21 cellular contexts compared by ENCODE assay signal in the genomic region with DNA sequence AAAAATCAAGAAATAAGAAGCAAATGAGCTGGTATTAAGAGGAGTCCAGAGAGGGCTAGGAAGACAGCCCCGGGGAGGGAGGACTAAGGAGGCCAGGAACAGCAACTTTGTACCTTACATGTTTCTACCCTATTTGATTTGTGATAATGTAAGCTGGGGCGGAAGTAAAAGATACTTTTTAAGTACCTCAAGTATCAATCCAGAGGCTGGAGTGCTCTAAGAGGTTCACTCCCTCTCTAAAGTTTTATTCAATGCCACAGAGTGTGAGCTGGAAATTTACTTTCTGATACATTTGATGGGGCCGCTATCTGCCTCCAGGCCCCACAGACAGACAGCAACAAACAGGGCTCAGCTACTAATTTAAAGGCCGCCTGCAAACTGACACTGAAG. TPM values are rescaled to one million over a fixed set of nuclear protein-coding genes. Genes with fewer than 3 reads are reported as not detected.
DNase-seq lines count a peak whose midpoint lies in the region; ATAC-seq and TF ChIP-seq lines count a peak whose summit lies in the region.
"Had no signal": no experiment of that assay in that cellular context is flagged by ENCODE, and none has a peak within 500 bp of the region (broad histone marks: within the 10 kb centered on the region; RNA-seq: fewer than 3 reads in every experiment).

No MANE protein-coding gene starts in this region.

- peaks cover 100% of the 10 kb centered on the region for H3K79me2 ChIP-seq in GM23248 (ENCODE audit: insufficient read depth)

- no peaks in the 10 kb centered on the region for H3K9me3 Mint-ChIP-seq in T-helper 2 cell treated with Interferon-gamma antibody and Interleukin-4, amounts not matched to agents 5 μg/mL and 100 μg/mL, for 36 hours
- H3K9me3 Mint-ChIP-seq in central memory CD8-positive, alpha-beta T cell = no peaks in the 10 kb centered on the region
- H3K9me3 Mint-ChIP-seq in progenitor cell of endocrine pancreas (ENCODE audit: low read depth) = no peaks in the 10 kb centered on the region
- H3K9me3 Mint-ChIP-seq: immature natural killer cell; stimulated activated memory B cell treated with anti-CD40 and anti-IgM and Interleukin-4, amounts not matched to agents 10 μg/mL and 1 μg/mL and 100 μg/mL, for 72 hours had no signal

- H2BK15ac ChIP-seq in mesenchymal stem cell (ENCODE audit: low read depth, poor library complexity, severe bottlenecking) = no peak overlapping the region

- no peaks in the 10 kb centered on the region for H4K20me1 ChIP-seq in GM23248 (ENCODE audit: insufficient read depth)

- H3F3A ChIP-seq in GM23248 (ENCODE audit: insufficient read depth) = peaks cover 15% of the 10 kb centered on the region

- peaks cover 5% of the 10 kb centered on the region; the same call in 1 of the 2 replicates for H3K36me3 ChIP-seq in GM23248 (ENCODE audit: low read depth)
- peaks cover 39 to 40% of the 10 kb centered on the region in 2 experiments for H3K36me3 ChIP-seq in mesenchymal stem cell (ENCODE audit: control insufficient read depth in 1 of 2, insufficient read depth in 2 of 2, low read depth in 1 of 2, low read length in 2 of 2)

- no peak overlapping the region for H3K18ac ChIP-seq in mesenchymal stem cell (ENCODE audit: low read depth in 1 of 2, low read length in 2 of 2)

- no peak overlapping the region for H4K8ac ChIP-seq in mesenchymal stem cell (ENCODE audit: low read length)

- peaks cover 34% of the 10 kb centered on the region for H3K79me1 ChIP-seq in mesenchymal stem cell (replicated peaks; ENCODE audit: low read length, poor library complexity, severe bottlenecking)

- 83 to 87% methylated on average over 4 of the region's 4 CpGs for WGBS in GM23248 (ENCODE audit: low coverage in 1 of 2, low lambda C conversion rate in 2 of 2, missing lambda C conversion rate in 2 of 2), 2 experiments
- WGBS in mesenchymal stem cell = 100% methylated on average over 3 of the region's 4 CpGs

- H3K4me3 ChIP-seq in GM23248 = no peak overlapping the region
- no peak overlapping the region for H3K4me3 ChIP-seq in mesenchymal stem cell (ENCODE audit: insufficient read depth in 1 of 2, low read depth in 1 of 2, low read length in 2 of 2)
- H3K4me3 ChIP-seq: heart right ventricle, K562, tibial nerve had no signal

- no peak for TF ChIP-seq CTCF in progenitor cell of endocrine pancreas (IDR thresholded peaks at IDR 0.05; ENCODE audit: unreplicated experiment)

- H3K23ac ChIP-seq in mesenchymal stem cell (ENCODE audit: low read length in 2 of 2) = no peak overlapping the region

- no peak overlapping the region for H2BK12ac ChIP-seq in mesenchymal stem cell (ENCODE audit: low read length in 2 of 2)

- no peak overlapping the region for H2AK5ac ChIP-seq in mesenchymal stem cell (ENCODE audit: low read length, severe bottlenecking)

- no peak overlapping the region for H4K91ac ChIP-seq in mesenchymal stem cell (ENCODE audit: low read length)

- H3K9me2 ChIP-seq in GM23248 (ENCODE audit: insufficient read depth) = no peaks in the 10 kb centered on the region

- no peak for ATAC-seq in central memory CD8-positive, alpha-beta T cell (replicated peaks; ENCODE audit: extremely low read depth, poor library complexity, severe bottlenecking)
- no peak for ATAC-seq in HG02642 (IDR thresholded peaks at IDR 0.05; ENCODE audit: poor library complexity, unreplicated experiment)
- ATAC-seq in HG03097 (IDR thresholded peaks at IDR 0.05; ENCODE audit: low FRiP score, unreplicated experiment) = no peak
- ATAC-seq: heart right ventricle; K562; stimulated activated memory B cell treated with anti-CD40 and anti-IgM and Interleukin-4, amounts not matched to agents 10 μg/mL and 1 μg/mL and 100 μg/mL, for 72 hours had no signal

- no peak overlapping the region for H3K4me3 Mint-ChIP-seq in T-helper 2 cell treated with Interferon-gamma antibody and Interleukin-4, amounts not matched to agents 5 μg/mL and 100 μg/mL, for 36 hours
- H3K4me3 Mint-ChIP-seq in central memory CD8-positive, alpha-beta T cell = no peak overlapping the region
- no peak overlapping the region for H3K4me3 Mint-ChIP-seq in progenitor cell of endocrine pancreas (ENCODE audit: low read depth)
- H3K4me3 Mint-ChIP-seq: immature natural killer cell; stimulated activated memory B cell treated with anti-CD40 and anti-IgM and Interleukin-4, amounts not matched to agents 10 μg/mL and 1 μg/mL and 100 μg/mL, for 72 hours had no signal

- H3K4ac ChIP-seq in mesenchymal stem cell (ENCODE audit: low read depth in 1 of 2, low read length in 2 of 2) = no peak overlapping the region

- no peak overlapping the region for H2BK5ac ChIP-seq in mesenchymal stem cell (ENCODE audit: low read depth, low read length, poor library complexity, severe bottlenecking)

- no peak overlapping the region for H3K9ac ChIP-seq in GM23248
- no peak overlapping the region for H3K9ac ChIP-seq in mesenchymal stem cell (ENCODE audit: low read length)

- no peak overlapping the region for H2BK120ac ChIP-seq in mesenchymal stem cell (ENCODE audit: low read depth, low read length)

- no peaks in the 10 kb centered on the region for H3K27me3 Mint-ChIP-seq in T-helper 2 cell treated with Interferon-gamma antibody and Interleukin-4, amounts not matched to agents 5 μg/mL and 100 μg/mL, for 36 hours (ENCODE audit: low read depth)
- no peaks in the 10 kb centered on the region for H3K27me3 Mint-ChIP-seq in central memory CD8-positive, alpha-beta T cell
- no peaks in the 10 kb centered on the region for H3K27me3 Mint-ChIP-seq in progenitor cell of endocrine pancreas
- H3K27me3 Mint-ChIP-seq: stimulated activated memory B cell treated with anti-CD40 and anti-IgM and Interleukin-4, amounts not matched to agents 10 μg/mL and 1 μg/mL and 100 μg/mL, for 72 hours had no signal

- peaks cover 22% of the 10 kb centered on the region for H3K36me3 Mint-ChIP-seq in T-helper 2 cell treated with Interferon-gamma antibody and Interleukin-4, amounts not matched to agents 5 μg/mL and 100 μg/mL, for 36 hours (ENCODE audit: low read depth)
- peaks cover 17% of the 10 kb centered on the region for H3K36me3 Mint-ChIP-seq in central memory CD8-positive, alpha-beta T cell (ENCODE audit: insufficient read depth)
- H3K36me3 Mint-ChIP-seq in progenitor cell of endocrine pancreas (ENCODE audit: insufficient read depth) = peaks cover 19% of the 10 kb centered on the region

- H3K4me1 Mint-ChIP-seq in T-helper 2 cell treated with Interferon-gamma antibody and Interleukin-4, amounts not matched to agents 5 μg/mL and 100 μg/mL, for 36 hours (ENCODE audit: low read depth) = peaks cover 10% of the 10 kb centered on the region
- peaks cover 52% of the 10 kb centered on the region for H3K4me1 Mint-ChIP-seq in central memory CD8-positive, alpha-beta T cell
- H3K4me1 Mint-ChIP-seq in progenitor cell of endocrine pancreas (ENCODE audit: low read depth) = peaks cover 41% of the 10 kb centered on the region

- H3K4me1 ChIP-seq in GM23248 (ENCODE audit: insufficient read depth) (peaks cover 32% of the 10 kb centered on the region), mesenchymal stem cell (ENCODE audit: control insufficient read depth, insufficient read depth, low read depth, low read length) (peaks cover 36% of the 10 kb centered on the region)

- H3K27me3 ChIP-seq in GM23248 (replicated peaks; ENCODE audit: insufficient read depth) (no peaks in the 10 kb centered on the region), mesenchymal stem cell (ENCODE audit: control insufficient read depth in 1 of 2, insufficient read depth in 1 of 2, low read length in 2 of 2) (no peaks in the 10 kb centered on the region)
- H3K27me3 ChIP-seq: heart right ventricle, tibial nerve had no signal

- no peak for DNase-seq in T-helper 2 cell treated with Interferon-gamma antibody and Interleukin-4, amounts not matched to agents 5 μg/mL and 100 μg/mL, for 36 hours (ENCODE audit: low spot score)
- no peak for DNase-seq in T-helper 2 cell
- DNase-seq in GM23248 = no peak
- no peak for DNase-seq in central memory CD8-positive, alpha-beta T cell (ENCODE audit: low spot score in 2 of 2)
- no peak for DNase-seq in progenitor cell of endocrine pancreas (ENCODE audit: low spot score, unreplicated experiment)
- no peak for DNase-seq in mesenchymal stem cell
- DNase-seq: activated CD4-positive, alpha-beta T cell treated with anti-CD3 and anti-CD28 coated beads for 48 hours; dermis blood vessel endothelial cell; DMS79; GOT3; heart right ventricle; immature natural killer cell; NCI-H2227 treated with DMSO at 0.1 percent for 48 hours; NCI-H82; Right ventricle myocardium superior had no signal

- H2AFZ ChIP-seq in GM23248 (no peak overlapping the region), mesenchymal stem cell (ENCODE audit: low read depth, low read length) (no peak overlapping the region)

- H3K9me3 ChIP-seq in GM23248 (ENCODE audit: low read depth) (no peaks in the 10 kb centered on the region), mesenchymal stem cell (ENCODE audit: control insufficient read depth, low read length) (no peaks in the 10 kb centered on the region)
- H3K9me3 ChIP-seq: heart right ventricle, tibial nerve had no signal

- no peak overlapping the region for H3K4me2 ChIP-seq in GM23248 (ENCODE audit: unreplicated experiment)
- no peak overlapping the region for H3K4me2 ChIP-seq in mesenchymal stem cell (ENCODE audit: low read length, poor library complexity, severe bottlenecking)

- no peak overlapping the region for H3K14ac ChIP-seq in mesenchymal stem cell (ENCODE audit: low read length in 2 of 2)

- H3K27ac ChIP-seq in GM23248 (0 out of 2 replicates have a peak overlapping the region, but pooled peaks have one; percentile 2), mesenchymal stem cell (ENCODE audit: low read length, poor library complexity, severe bottlenecking) (no peak overlapping the region)
- H3K27ac ChIP-seq: 22Rv1, heart right ventricle had no signal

- peak overlapping the region; percentile 34 for H3K27ac Mint-ChIP-seq in T-helper 2 cell treated with Interferon-gamma antibody and Interleukin-4, amounts not matched to agents 5 μg/mL and 100 μg/mL, for 36 hours
- H3K27ac Mint-ChIP-seq in central memory CD8-positive, alpha-beta T cell (ENCODE audit: low read depth) = peak overlapping the region; percentile 42
- H3K27ac Mint-ChIP-seq in progenitor cell of endocrine pancreas = peak overlapping the region; percentile 3
- H3K27ac Mint-ChIP-seq: stimulated activated memory B cell treated with anti-CD40 and anti-IgM and Interleukin-4, amounts not matched to agents 10 μg/mL and 1 μg/mL and 100 μg/mL, for 72 hours had no signal

- in situ Hi-C loops in GM23248 (cut with MboI) = no loop called here

RNA-seq across cellular contexts. Expression of gene MLLT1, which starts 11.4 kb away (rescaled TPM):
- total RNA-seq in GM23248 (2014; rRNA removed; shearing (Covaris generic)) = 17.3 and 19.1 TPM in 2 replicates
- polyA plus RNA-seq in GM23248 (2016; fragmentation: Nextera tagmentation; extraction: Ambion mirVana) = 13.3 and 14.3 TPM in 2 replicates
- total RNA-seq in progenitor cell of endocrine pancreas = 93.6 and 106 TPM in 2 replicates
- 49.5 TPM for polyA plus RNA-seq in mesenchymal stem cell (2013, experiment 1 of 2)
- 48.1 TPM for polyA plus RNA-seq in mesenchymal stem cell (2013, experiment 2 of 2)
